ENCODE assay signal across 28 cellular contexts in genomic region chr13:112738606-112739005, GRCh38.
"Had no signal": no experiment of that assay in that cellular context is flagged by ENCODE, and none has a peak within 500 bp of the region (broad histone marks: within the 10 kb centered on the region; RNA-seq: fewer than 3 reads in every experiment).

No MANE protein-coding gene starts in this region.

- H3K27ac ChIP-seq: body of pancreas, esophagus muscularis mucosa, foreskin keratinocyte had no signal

- H3K27ac Mint-ChIP-seq: activated CD4-positive, alpha-beta memory T cell treated with anti-CD3 and anti-CD28 coated beads, Interleukin-2, amount 10 ng/mL, durations not matched to agents 7 days and 5 days; activated CD4-positive, alpha-beta T cell treated with anti-CD3 and anti-CD28 coated beads, Interleukin-2, amount 10 ng/mL, durations not matched to agents 7 days and 5 days; activated naive CD8-positive, alpha-beta T cell; activated T-helper 17 cell treated with anti-CD3 and anti-CD28 coated beads, Interleukin-2, amount 50 U/mL, for 72 hours; effector memory CD8-positive, alpha-beta T cell had no signal

- H3K27me3 Mint-ChIP-seq: activated CD4-positive, alpha-beta memory T cell treated with anti-CD3 and anti-CD28 coated beads, Interleukin-2, amount 10 ng/mL, durations not matched to agents 7 days and 5 days; activated CD4-positive, alpha-beta T cell treated with anti-CD3 and anti-CD28 coated beads, Interleukin-2, amount 10 ng/mL, durations not matched to agents 7 days and 5 days; activated naive CD8-positive, alpha-beta T cell; activated T-helper 17 cell treated with anti-CD3 and anti-CD28 coated beads, Interleukin-2, amount 50 U/mL, for 72 hours; effector memory CD8-positive, alpha-beta T cell had no signal

- FAIRE-seq: colon had no signal

- H3K4me3 ChIP-seq: body of pancreas, esophagus muscularis mucosa, gastrocnemius medialis had no signal

- H3K4me3 Mint-ChIP-seq: activated CD4-positive, alpha-beta memory T cell treated with anti-CD3 and anti-CD28 coated beads, Interleukin-2, amount 10 ng/mL, durations not matched to agents 7 days and 5 days; activated CD4-positive, alpha-beta T cell treated with anti-CD3 and anti-CD28 coated beads, Interleukin-2, amount 10 ng/mL, durations not matched to agents 7 days and 5 days; activated naive CD8-positive, alpha-beta T cell; activated T-cell treated with anti-CD3 and anti-CD28 coated beads, Interleukin-2, amount 50 U/mL, for 4 hours; activated T-helper 17 cell treated with anti-CD3 and anti-CD28 coated beads, Interleukin-2, amount 50 U/mL, for 72 hours; effector memory CD8-positive, alpha-beta T cell had no signal

- H3K9me3 ChIP-seq: body of pancreas, esophagus muscularis mucosa, gastrocnemius medialis had no signal

- H3K4me1 ChIP-seq: foreskin keratinocyte had no signal

- H3K27me3 ChIP-seq: body of pancreas, esophagus muscularis mucosa, foreskin keratinocyte, gastrocnemius medialis had no signal

- DNase-seq: activated CD4-positive, alpha-beta memory T cell treated with anti-CD3 and anti-CD28 coated beads, Interleukin-2, amount 10 ng/mL, durations not matched to agents 7 days and 5 days; activated CD4-positive, alpha-beta T cell treated with anti-CD3 and anti-CD28 coated beads for 1 hour; activated CD4-positive, alpha-beta T cell treated with anti-CD3 and anti-CD28 coated beads for 4 hours; activated CD4-positive, alpha-beta T cell treated with anti-CD3 and anti-CD28 coated beads, Interleukin-2, amount 10 ng/mL, durations not matched to agents 7 days and 5 days; activated CD4-positive, alpha-beta T cell treated with anti-CD3 and anti-CD28 coated beads, Interleukin-2, amount 50 U/mL, for 4 hours; activated CD8-positive, alpha-beta memory T cell treated with anti-CD3 and anti-CD28 coated beads for 24 hours; activated effector memory CD4-positive, alpha-beta T cell treated with Interleukin-2 at 50 U/mL for 16 hours; activated gamma-delta T cell treated with Interleukin-2 at 50 U/mL for 16 hours; activated naive CD4-positive, alpha-beta T cell treated with anti-CD3 and anti-CD28 coated beads, Interleukin-2, amount 50 U/mL, for 16 hours; activated naive CD4-positive, alpha-beta T cell treated with Interleukin-2 at 50 U/mL for 16 hours; activated T-cell treated with anti-CD3 and anti-CD28 coated beads, Interleukin-2, amount 50 U/mL, for 4 hours; amniotic stem cell; anterior cingulate cortex; body of pancreas; caudate nucleus; cortex of kidney; dermis blood vessel endothelial cell; effector CD4-positive, alpha-beta T cell; effector memory CD8-positive, alpha-beta T cell; erythroblast; foreskin keratinocyte; gastrocnemius medialis; glutamatergic neuron; T-helper 2 cell had no signal

- H3K36me3 ChIP-seq: gastrocnemius medialis had no signal

- ATAC-seq: activated T-cell treated with anti-CD3 and anti-CD28 coated beads, Interleukin-2, amount 50 U/mL, for 4 hours; activated T-helper 17 cell treated with anti-CD3 and anti-CD28 coated beads, Interleukin-2, amount 50 U/mL, for 72 hours; body of pancreas; effector memory CD8-positive, alpha-beta T cell; foreskin keratinocyte; gastrocnemius medialis had no signal

- H3K9me3 Mint-ChIP-seq: activated CD4-positive, alpha-beta memory T cell treated with anti-CD3 and anti-CD28 coated beads, Interleukin-2, amount 10 ng/mL, durations not matched to agents 7 days and 5 days; activated CD4-positive, alpha-beta T cell treated with anti-CD3 and anti-CD28 coated beads, Interleukin-2, amount 10 ng/mL, durations not matched to agents 7 days and 5 days; activated T-cell treated with anti-CD3 and anti-CD28 coated beads, Interleukin-2, amount 50 U/mL, for 4 hours; activated T-helper 17 cell treated with anti-CD3 and anti-CD28 coated beads, Interleukin-2, amount 50 U/mL, for 72 hours; effector memory CD8-positive, alpha-beta T cell had no signal

- H3K36me3 Mint-ChIP-seq: activated naive CD8-positive, alpha-beta T cell had no signal

- H3K4me1 Mint-ChIP-seq: activated CD4-positive, alpha-beta memory T cell treated with anti-CD3 and anti-CD28 coated beads, Interleukin-2, amount 10 ng/mL, durations not matched to agents 7 days and 5 days had no signal
